In genomic region chr1:109935451-109935900, GRCh38 we compare ENCODE assay signal across 1 cellular context.
A peak's percentile ranks its signal among the peaks of the same experiment; 100 is the strongest.
TF ChIP-seq lines count a peak whose summit lies in the region.

No MANE protein-coding gene starts in this region.

TF ChIP-seq in HepG2, 621 proteins besides CTCF, POLR2A, EP300 and RAD21 (continued from another document):
- TF ChIP-seq ZGPAT (CRISPR knock-in tag; IDR thresholded peaks at IDR 0.05) = peak; percentile 64; the same call in 1 of the 2 replicates
- TF ChIP-seq FOXK1 (CRISPR knock-in tag; IDR thresholded peaks at IDR 0.05; ENCODE audit: borderline replicate concordance, low read depth) = 0 out of 2 replicates have a peak, but pooled peaks have one; percentile 23
- TF ChIP-seq POGK (CRISPR knock-in tag; conservative IDR thresholded peaks at IDR 0.05) = 0 out of 2 replicates have a peak, but pooled peaks have one; percentile 19
- TF ChIP-seq RBM39 (IDR thresholded peaks at IDR 0.05; ENCODE audit: low read depth, low read length, poor library complexity, severe bottlenecking) = no peak
- TF ChIP-seq RFX3 (CRISPR knock-in tag; IDR thresholded peaks at IDR 0.05) = no peak
- TF ChIP-seq HDAC1 (CRISPR knock-in tag; IDR thresholded peaks at IDR 0.05) = peak; percentile 22; the same call in 1 of the 2 replicates
- peak; percentile 64; the same call in 1 of the 2 replicates for TF ChIP-seq NR2F2 (IDR thresholded peaks at IDR 0.05; ENCODE audit: borderline replicate concordance, low read depth)
- peak; percentile 76 for TF ChIP-seq POGZ (CRISPR knock-in tag; IDR thresholded peaks at IDR 0.05)
- 0 out of 2 replicates have a peak, but pooled peaks have one; percentile 15 for TF ChIP-seq RBFOX2 (IDR thresholded peaks at IDR 0.05; ENCODE audit: low read depth, low read length)
- TF ChIP-seq MEIS2 (CRISPR knock-in tag; IDR thresholded peaks at IDR 0.05) = 0 out of 2 replicates have a peak, but pooled peaks have one; percentile 34
- TF ChIP-seq ZMYM3 (CRISPR knock-in tag; IDR thresholded peaks at IDR 0.05) = peak; percentile 65
- no peak for TF ChIP-seq ZNF333 (CRISPR knock-in tag; IDR thresholded peaks at IDR 0.05; ENCODE audit: borderline replicate concordance)
- no peak for TF ChIP-seq ZNF619 (CRISPR knock-in tag; IDR thresholded peaks at IDR 0.05)
- peak; percentile 86; the same call in 1 of the 2 replicates for TF ChIP-seq ZNF580 (CRISPR knock-in tag; IDR thresholded peaks at IDR 0.05; ENCODE audit: borderline replicate concordance, low read depth)
- TF ChIP-seq ZBTB38 (CRISPR knock-in tag; IDR thresholded peaks at IDR 0.05) = peak; percentile 36; the same call in 1 of the 2 replicates
- TF ChIP-seq ZSCAN5A (CRISPR knock-in tag; IDR thresholded peaks at IDR 0.05; ENCODE audit: borderline replicate concordance) = no peak
- TF ChIP-seq REPIN1 (CRISPR knock-in tag; IDR thresholded peaks at IDR 0.05; ENCODE audit: borderline replicate concordance, low read depth) = peak; percentile 32; the same call in 1 of the 2 replicates
- TF ChIP-seq TEAD3 (CRISPR knock-in tag; optimal IDR thresholded peaks at IDR 0.05; ENCODE audit: borderline replicate concordance) = peak; percentile 61
- peak; percentile 92 for TF ChIP-seq SAP130 (CRISPR knock-in tag; IDR thresholded peaks at IDR 0.05; ENCODE audit: low read depth)
- peak; percentile 48; the same call in 1 of the 2 replicates for TF ChIP-seq KMT2B (CRISPR knock-in tag; IDR thresholded peaks at IDR 0.05)
- TF ChIP-seq JUND (CRISPR knock-in tag; IDR thresholded peaks at IDR 0.05) = 0 out of 2 replicates have a peak, but pooled peaks have one; percentile 13
- TF ChIP-seq TAF15 (IDR thresholded peaks at IDR 0.05; ENCODE audit: low read depth, low read length, poor library complexity, severe bottlenecking) = no peak
- TF ChIP-seq ZBTB20 (CRISPR knock-in tag; IDR thresholded peaks at IDR 0.05; ENCODE audit: borderline replicate concordance, low read depth) = peak; percentile 90
- TF ChIP-seq HMG20B (CRISPR knock-in tag; conservative IDR thresholded peaks at IDR 0.05) = 0 out of 2 replicates have a peak, but pooled peaks have one; percentile 17
- no peak for TF ChIP-seq PHF5A (CRISPR knock-in tag; IDR thresholded peaks at IDR 0.05; ENCODE audit: low read depth, unreplicated experiment)
- peak; percentile 90 for TF ChIP-seq SALL1 (CRISPR knock-in tag; IDR thresholded peaks at IDR 0.05)
- TF ChIP-seq ZNF850 (CRISPR knock-in tag; conservative IDR thresholded peaks at IDR 0.05) = no peak
- TF ChIP-seq ZNF34 (CRISPR knock-in tag; IDR thresholded peaks at IDR 0.05; ENCODE audit: borderline replicate concordance) = no peak
- TF ChIP-seq NRL (CRISPR knock-in tag; IDR thresholded peaks at IDR 0.05; ENCODE audit: borderline replicate concordance) = peak; percentile 56; the same call in 1 of the 2 replicates
- no peak for TF ChIP-seq ZNF780A (CRISPR knock-in tag; IDR thresholded peaks at IDR 0.05)
- TF ChIP-seq KLF6 (CRISPR knock-in tag; IDR thresholded peaks at IDR 0.05) = 0 out of 2 replicates have a peak, but pooled peaks have one; percentile 32
- TF ChIP-seq ZBTB21 (CRISPR knock-in tag; IDR thresholded peaks at IDR 0.05) = 0 out of 2 replicates have a peak, but pooled peaks have one; percentile 22
- peak; percentile 32; the same call in 1 of the 2 replicates for TF ChIP-seq CEBPG (CRISPR knock-in tag; IDR thresholded peaks at IDR 0.05)
- peak; percentile 73 for TF ChIP-seq FOXP4 (CRISPR knock-in tag; IDR thresholded peaks at IDR 0.05)
- TF ChIP-seq ZBTB25 (CRISPR knock-in tag; IDR thresholded peaks at IDR 0.05) = no peak
- TF ChIP-seq ZNF205 (CRISPR knock-in tag; IDR thresholded peaks at IDR 0.05) = peak; percentile 60; the same call in 1 of the 2 replicates
- TF ChIP-seq ZNF891 (CRISPR knock-in tag; IDR thresholded peaks at IDR 0.05) = peak; percentile 73; the same call in 1 of the 2 replicates
- TF ChIP-seq ZNF33B (CRISPR knock-in tag; IDR thresholded peaks at IDR 0.05) = peak; percentile 38; the same call in 1 of the 2 replicates
- no peak for TF ChIP-seq GABPA (IDR thresholded peaks at IDR 0.05; ENCODE audit: low read depth, low read length)
- peak; percentile 68 for TF ChIP-seq GABPA (CRISPR knock-in tag; IDR thresholded peaks at IDR 0.05; ENCODE audit: low read depth)
- TF ChIP-seq MIXL1 (CRISPR knock-in tag; IDR thresholded peaks at IDR 0.05) = peak; percentile 96
